ENCODE assay signal across 11 cellular contexts in genomic region chr17:8846768-8847211, GRCh38. TPM values are rescaled to one million over a fixed set of nuclear protein-coding genes. Genes with fewer than 3 reads are reported as not detected.
A peak's percentile ranks its signal among the peaks of the same experiment; 100 is the strongest.
DNase-seq lines count a peak whose midpoint lies in the region; ATAC-seq and TF ChIP-seq lines count a peak whose summit lies in the region.
"Had no signal": no experiment of that assay in that cellular context is flagged by ENCODE, and none has a peak within 500 bp of the region (broad histone marks: within the 10 kb centered on the region; RNA-seq: fewer than 3 reads in every experiment).

No MANE protein-coding gene starts in this region.

- H3K9me3 ChIP-seq in RWPE2 (ENCODE audit: severe bottlenecking): no peaks in the 10 kb centered on the region

- H3K9me3 Mint-ChIP-seq in stimulated activated effector memory CD8-positive, alpha-beta T cell treated with anti-CD3 and anti-CD28 coated beads, Interleukin-12 subunit alpha, Interleukin-12 subunit beta, amount 100 ng/mL, for 72 hours: no peaks in the 10 kb centered on the region
- H3K9me3 Mint-ChIP-seq in chondrocyte (ENCODE audit: low read depth): peaks cover 9% of the 10 kb centered on the region
- H3K9me3 Mint-ChIP-seq in glutamatergic neuron (ENCODE audit: unreplicated experiment): no peaks in the 10 kb centered on the region

- H3K27ac Mint-ChIP-seq in stimulated activated effector memory CD8-positive, alpha-beta T cell treated with anti-CD3 and anti-CD28 coated beads, Interleukin-12 subunit alpha, Interleukin-12 subunit beta, amount 100 ng/mL, for 72 hours: no peak overlapping the region
- H3K27ac Mint-ChIP-seq in chondrocyte (ENCODE audit: unreplicated experiment): no peak overlapping the region
- H3K27ac Mint-ChIP-seq in glutamatergic neuron (ENCODE audit: unreplicated experiment): no peak overlapping the region

- H3K27me3 Mint-ChIP-seq in chondrocyte (ENCODE audit: low read depth): no peaks in the 10 kb centered on the region
- H3K27me3 Mint-ChIP-seq in glutamatergic neuron (ENCODE audit: unreplicated experiment): no peaks in the 10 kb centered on the region

- H3K4me3 Mint-ChIP-seq in stimulated activated effector memory CD8-positive, alpha-beta T cell treated with anti-CD3 and anti-CD28 coated beads, Interleukin-12 subunit alpha, Interleukin-12 subunit beta, amount 100 ng/mL, for 72 hours: no peak overlapping the region
- H3K4me3 Mint-ChIP-seq in chondrocyte (ENCODE audit: unreplicated experiment): no peak overlapping the region
- H3K4me3 Mint-ChIP-seq in glutamatergic neuron (ENCODE audit: unreplicated experiment): no peak overlapping the region

- intact Hi-C loops in Right ventricle myocardium superior (cut with DNase I): no loop called here

- TF ChIP-seq CTCF in RWPE2 (IDR thresholded peaks at IDR 0.05; ENCODE audit: poor library complexity, severe bottlenecking) (no peak), chondrocyte (IDR thresholded peaks at IDR 0.05) (no peak), glutamatergic neuron (IDR thresholded peaks at IDR 0.05; ENCODE audit: partially characterized antibody, unreplicated experiment) (no peak)

- no peaks in the 10 kb centered on the region for H3K27me3 ChIP-seq in RWPE2 (ENCODE audit: insufficient read depth, poor library complexity, severe bottlenecking)

- H3K27ac ChIP-seq in RWPE2 (ENCODE audit: poor library complexity, severe bottlenecking): no peak overlapping the region

- no peaks in the 10 kb centered on the region for H3K4me1 ChIP-seq in RWPE2 (ENCODE audit: insufficient read depth, poor library complexity, severe bottlenecking)

- H3K36me3 Mint-ChIP-seq in stimulated activated effector memory CD8-positive, alpha-beta T cell treated with anti-CD3 and anti-CD28 coated beads, Interleukin-12 subunit alpha, Interleukin-12 subunit beta, amount 100 ng/mL, for 72 hours: peaks cover 34% of the 10 kb centered on the region
- H3K36me3 Mint-ChIP-seq in chondrocyte (ENCODE audit: low read depth): no peaks in the 10 kb centered on the region
- peaks cover 5% of the 10 kb centered on the region for H3K36me3 Mint-ChIP-seq in glutamatergic neuron (ENCODE audit: unreplicated experiment)

- H3K4me1 Mint-ChIP-seq in stimulated activated effector memory CD8-positive, alpha-beta T cell treated with anti-CD3 and anti-CD28 coated beads, Interleukin-12 subunit alpha, Interleukin-12 subunit beta, amount 100 ng/mL, for 72 hours: peaks cover 11% of the 10 kb centered on the region
- H3K4me1 Mint-ChIP-seq in chondrocyte (ENCODE audit: low read depth) (no peaks in the 10 kb centered on the region), glutamatergic neuron (ENCODE audit: low read depth, unreplicated experiment) (no peaks in the 10 kb centered on the region)

- H3K4me3 ChIP-seq in RWPE2 (ENCODE audit: severe bottlenecking): no peak overlapping the region

- peak; percentile 75 for ATAC-seq in RWPE2 (ENCODE audit: low read depth)
- ATAC-seq in Right ventricle myocardium superior (ENCODE audit: poor library complexity): peak; percentile 91
- peak; percentile 58 for ATAC-seq in stimulated activated effector memory CD8-positive, alpha-beta T cell treated with anti-CD3 and anti-CD28 coated beads, Interleukin-12 subunit alpha, Interleukin-12 subunit beta, amount 100 ng/mL, for 72 hours
- no peak for ATAC-seq in GM18519 (IDR thresholded peaks at IDR 0.05; ENCODE audit: low FRiP score, unreplicated experiment)

- no peaks in the 10 kb centered on the region for H3K36me3 ChIP-seq in RWPE2 (ENCODE audit: low read depth)

- peak; percentile 32 for DNase-seq in NCI-H2227 (lab: John Stamatoyannopoulos, UW; ENCODE audit: unreplicated experiment)
- DNase-seq in NCI-H2227 treated with DMSO at 0.1 percent for 48 hours (lab: John Stamatoyannopoulos, UW): no peak
- DNase-seq in RWPE2 (ENCODE audit: low spot score): no peak
- DNase-seq in Right ventricle myocardium superior: no peak
- DNase-seq in stimulated activated effector memory CD8-positive, alpha-beta T cell treated with anti-CD3 and anti-CD28 coated beads, Interleukin-12 subunit alpha, Interleukin-12 subunit beta, amount 100 ng/mL, for 72 hours (ENCODE audit: low spot score in 2 of 2): no peak
- no peak for DNase-seq in chondrocyte (ENCODE audit: low spot score)
- no peak for DNase-seq in glutamatergic neuron
- DNase-seq: MM.1S had no signal

RNA-seq across cellular contexts. Expression of gene PIK3R6, which starts 20.7 kb away (rescaled TPM):
- total RNA-seq in Right ventricle myocardium superior (0.78 TPM), chondrocyte (not detected in 3 replicates), glutamatergic neuron (ENCODE audit: unreplicated experiment) (not detected)
- total RNA-seq: epithelial cell of proximal tubule had no signal

RNA-seq across cellular contexts. Expression of gene MFSD6L, which starts 47.6 kb away (rescaled TPM):
- 0.11 TPM for total RNA-seq in Right ventricle myocardium superior
- not detected in 3 replicates for total RNA-seq in chondrocyte
- not detected for total RNA-seq in glutamatergic neuron (ENCODE audit: unreplicated experiment)
- total RNA-seq: activated CD8-positive, alpha-beta memory T cell treated with anti-CD3 and anti-CD28 coated beads for 36 hours; epithelial cell of proximal tubule had no signal
